Comparison of ENCODE assay signal across 13 cellular contexts in the genomic region with DNA sequence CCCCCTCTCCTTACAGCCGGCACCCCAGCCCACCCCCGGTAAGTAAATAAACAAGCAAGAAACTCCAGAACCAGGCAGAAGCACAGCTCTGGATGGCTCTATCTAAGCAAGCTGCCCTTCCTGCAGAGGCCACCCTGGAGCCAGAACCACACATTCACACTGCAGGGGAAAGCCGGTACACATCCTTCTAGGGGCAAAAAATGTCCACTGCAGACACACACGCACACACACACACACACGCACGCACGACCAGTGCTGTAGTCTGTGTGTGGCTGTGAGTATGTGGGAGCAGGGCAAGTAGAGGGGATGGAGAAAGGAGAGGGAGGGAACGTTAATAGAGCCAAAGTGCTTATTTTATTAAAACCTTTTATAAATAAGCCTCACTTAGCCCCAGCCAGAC.
DNase-seq lines count a peak whose midpoint lies in the region; TF ChIP-seq lines count a peak whose summit lies in the region.
"Had no signal": no experiment of that assay in that cellular context is flagged by ENCODE, and none has a peak within 500 bp of the region (broad histone marks: within the 10 kb centered on the region; RNA-seq: fewer than 3 reads in every experiment).

No MANE protein-coding gene starts in this region.

- peak overlapping the region; percentile 65 for H3K27ac Mint-ChIP-seq in neural progenitor cell
- H3K27ac Mint-ChIP-seq: activated T-helper 1 cell treated with anti-CD3 and anti-CD28 coated beads, Interleukin-12 subunit alpha, Interleukin-12 subunit beta, Interleukin-2, Interleukin-4 antibody, amounts not matched to agents 30 ng/mL and 10 ng/mL and 1 ng/mL, durations not matched to agents 14 hours and 24 hours and 36 hours had no signal

- H3F3A ChIP-seq in neural progenitor cell (ENCODE audit: low read depth) = no peaks in the 10 kb centered on the region

- H3K4me3 Mint-ChIP-seq in neural progenitor cell = peak overlapping the region; percentile 16
- H3K4me3 Mint-ChIP-seq: activated T-helper 1 cell treated with anti-CD3 and anti-CD28 coated beads, Interleukin-12 subunit alpha, Interleukin-12 subunit beta, Interleukin-2, Interleukin-4 antibody, amounts not matched to agents 30 ng/mL and 10 ng/mL and 1 ng/mL, durations not matched to agents 14 hours and 24 hours and 36 hours had no signal

- H3K4me1 ChIP-seq in cardiac muscle cell (ENCODE audit: low read depth) = peaks cover 87% of the 10 kb centered on the region
- peaks cover 13% of the 10 kb centered on the region for H3K4me1 ChIP-seq in neural progenitor cell

- H3K27me3 ChIP-seq in cardiac muscle cell (no peaks in the 10 kb centered on the region), neural progenitor cell (no peaks in the 10 kb centered on the region)
- H3K27me3 ChIP-seq: body of pancreas, tibial nerve had no signal

- H3K4me1 Mint-ChIP-seq in neural progenitor cell = peaks cover 55% of the 10 kb centered on the region

- H3K9ac ChIP-seq in neural progenitor cell = no peak overlapping the region

- peaks cover 16% of the 10 kb centered on the region for H3K27me3 Mint-ChIP-seq in neural progenitor cell (ENCODE audit: insufficient read depth, low read depth)

- H4K20me1 ChIP-seq in neural progenitor cell (ENCODE audit: low read depth) = no peaks in the 10 kb centered on the region

- POLR2A ChIA-PET in GM10248 (lab: Yijun Ruan, JAX) = no interaction called here

- peak overlapping the region; percentile 90 for H3K27ac ChIP-seq in cardiac muscle cell
- no peak overlapping the region for H3K27ac ChIP-seq in neural progenitor cell

- H3K9me3 ChIP-seq in cardiac muscle cell (ENCODE audit: low read depth) (no peaks in the 10 kb centered on the region), neural progenitor cell (ENCODE audit: low read depth) (no peaks in the 10 kb centered on the region)
- H3K9me3 ChIP-seq: body of pancreas, tibial nerve had no signal

- TF ChIP-seq CTCF in cardiac muscle cell (IDR thresholded peaks at IDR 0.05; ENCODE audit: low read depth, low read length) (no peak), neural progenitor cell (IDR thresholded peaks at IDR 0.05) (no peak), GM10248 (IDR thresholded peaks at IDR 0.05; ENCODE audit: control extremely low read depth, extremely low read depth, low read depth, missing control alignments) (no peak)

- CTCF ChIA-PET in GM10248 (lab: Yijun Ruan, JAX) = interaction anchor here (1.3 to 2.2 kb wide), 3 partner anchors 11 to 16 kb away, joined by 3 to 5 read pairs (median 4); no protein-coding TSS in a partner anchor

- no peaks in the 10 kb centered on the region for H3K79me2 ChIP-seq in neural progenitor cell (ENCODE audit: low read depth)

- H3K4me3 ChIP-seq in cardiac muscle cell = no peak overlapping the region
- H3K4me3 ChIP-seq in neural progenitor cell = no peak overlapping the region
- H3K4me3 ChIP-seq: body of pancreas, tibial nerve had no signal

- no peaks in the 10 kb centered on the region for H3K36me3 Mint-ChIP-seq in neural progenitor cell

- H3K36me3 ChIP-seq in cardiac muscle cell = no peaks in the 10 kb centered on the region
- H3K36me3 ChIP-seq in neural progenitor cell = no peaks in the 10 kb centered on the region
- H3K36me3 ChIP-seq: tibial nerve had no signal

- DNase-seq in COR-L47 (lab: John Stamatoyannopoulos, UW) (peak; percentile 42), NCI-H69 (lab: John Stamatoyannopoulos, UW) (peak; percentile 9), cardiac muscle cell (ENCODE audit: low read depth in 1 of 2, low spot score in 1 of 2) (peak; percentile 18 to 57), neural progenitor cell (ENCODE audit: low spot score) (no peak), GM10248 (ENCODE audit: extremely low spot score) (no peak), activated gamma-delta T cell (lab: John Stamatoyannopoulos, UW) (no peak), Ammon's horn (ENCODE audit: low spot score) (no peak)
- DNase-seq in activated CD8-positive, alpha-beta memory T cell treated with anti-CD3 and anti-CD28 coated beads for 24 hours = no peak
- DNase-seq: activated CD4-positive, alpha-beta T cell treated with anti-CD3 and anti-CD28 coated beads, Interleukin-2, amount 50 U/mL, for 1 hour; body of pancreas; RPMI8226 had no signal

- no peak overlapping the region for H2AFZ ChIP-seq in neural progenitor cell (replicated peaks)

- no peaks in the 10 kb centered on the region for H3K9me3 Mint-ChIP-seq in neural progenitor cell
- H3K9me3 Mint-ChIP-seq: activated T-helper 1 cell treated with anti-CD3 and anti-CD28 coated beads, Interleukin-12 subunit alpha, Interleukin-12 subunit beta, Interleukin-2, Interleukin-4 antibody, amounts not matched to agents 30 ng/mL and 10 ng/mL and 1 ng/mL, durations not matched to agents 14 hours and 24 hours and 36 hours had no signal

- H3K4me2 ChIP-seq in neural progenitor cell = no peak overlapping the region

Comparison
In these comparisons a context has a peak if more than half of its experiments do, and no peak if none do; other contexts are left out.
1. DNase-seq: peak in COR-L47 (single experiment), NCI-H69 (single experiment) and cardiac muscle cell (2 of 2); none in neural progenitor cell (single experiment), activated CD8-positive, alpha-beta memory T cell treated with anti-CD3 and anti-CD28 coated beads for 24 hours (single experiment), GM10248 (single experiment), activated gamma-delta T cell (single experiment) and Ammon's horn (single experiment).